7 cellular contexts compared by ENCODE assay signal in genomic region chr14:47901141-47901540, GRCh38.
A peak's percentile ranks its signal among the peaks of the same experiment; 100 is the strongest.
DNase-seq lines count a peak whose midpoint lies in the region; TF ChIP-seq lines count a peak whose summit lies in the region.
"Not testable (repeated sequence)": the region's sequence is repeated elsewhere in the genome, so short reads cannot be mapped to it uniquely, and the experiment has no call there.

No MANE protein-coding gene starts in this region.

- H3K27ac ChIP-seq in HUES64 (ENCODE audit: low read depth, low read length); PC-9; endodermal cell (ENCODE audit: low read depth, low read length): not testable (repeated sequence)

- H4K20me1 ChIP-seq in PC-9 (ENCODE audit: insufficient read depth) = not testable (repeated sequence)

- not testable (repeated sequence) for H3K4me1 ChIP-seq in HUES64 (ENCODE audit: insufficient read depth, low read length); PC-9 (replicated peaks; ENCODE audit: insufficient read depth); endodermal cell (ENCODE audit: control insufficient read depth, insufficient read depth, low read length); iPS-15b (ENCODE audit: control insufficient read depth, insufficient read depth, low read length)

- not testable (repeated sequence) for H3K9me3 ChIP-seq in HUES64 (ENCODE audit: insufficient read depth, low read depth, low read length); PC-9 (ENCODE audit: insufficient read depth, low read depth); endodermal cell (ENCODE audit: control insufficient read depth, low read length); iPS-15b (ENCODE audit: control insufficient read depth, insufficient read depth, low read length)

- H3K27ac Mint-ChIP-seq in endodermal cell (peak overlapping the region; percentile 100), osteocyte (ENCODE audit: unreplicated experiment) (peak overlapping the region; percentile 95)

- peaks cover 13% of the 10 kb centered on the region for H3K36me3 Mint-ChIP-seq in endodermal cell (ENCODE audit: low read depth)
- not testable (repeated sequence) for H3K36me3 Mint-ChIP-seq in osteocyte (ENCODE audit: unreplicated experiment)

- peaks cover 11% of the 10 kb centered on the region for H3K9me3 Mint-ChIP-seq in endodermal cell
- H3K9me3 Mint-ChIP-seq in osteocyte (ENCODE audit: unreplicated experiment) = not testable (repeated sequence)

- H3K4me3 ChIP-seq in HUES64 (ENCODE audit: low read length) = peak overlapping the region; percentile 30; the same call in 1 of the 2 replicates
- peak overlapping the region; percentile 54 for H3K4me3 ChIP-seq in PC-9
- not testable (repeated sequence) for H3K4me3 ChIP-seq in endodermal cell (ENCODE audit: low read length)
- peak overlapping the region; percentile 37 for H3K4me3 ChIP-seq in iPS-15b (ENCODE audit: low read depth, low read length)

- H3K4me1 Mint-ChIP-seq in endodermal cell = not testable (repeated sequence)
- H3K4me1 Mint-ChIP-seq in osteocyte (ENCODE audit: unreplicated experiment) = peaks cover 10% of the 10 kb centered on the region

- H3K9me2 ChIP-seq in PC-9 (ENCODE audit: insufficient read depth) = not testable (repeated sequence)

- peak overlapping the region; percentile 71; the same call in 1 of the 2 replicates for H2AFZ ChIP-seq in PC-9

- not testable (repeated sequence) for H3F3A ChIP-seq in PC-9 (ENCODE audit: insufficient read depth, low read depth)

- not testable (repeated sequence) for BruUV-seq in PC-9 (replicated peaks; lab: Mats Ljungman, UMichigan)

- not testable (repeated sequence) for H3K36me3 ChIP-seq in HUES64 (ENCODE audit: insufficient read depth, low read length); PC-9 (ENCODE audit: low read depth); endodermal cell (ENCODE audit: control insufficient read depth, insufficient read depth, low read length); iPS-15b (ENCODE audit: control insufficient read depth, insufficient read depth, low read length)

- POLR2A ChIA-PET in PC-9 (lab: Charles Lee; ENCODE audit: unreplicated experiment) = not testable (repeated sequence)

- DNase-seq in DMS53 (lab: John Stamatoyannopoulos, UW) (peak; percentile 5), NCI-H748 (lab: John Stamatoyannopoulos, UW; ENCODE audit: unreplicated experiment) (peak; percentile 43)
- DNase-seq in PC-9; endodermal cell; osteocyte (ENCODE audit: extremely low spot score, unreplicated experiment): not testable (repeated sequence)

- intact Hi-C loops in PC-9 (cut with micrococcal nuclease; ENCODE audit: unreplicated experiment) = not testable (repeated sequence)

- not testable (repeated sequence) for H3K79me2 ChIP-seq in PC-9 (ENCODE audit: low read depth)

- not testable (repeated sequence) for H3K9ac ChIP-seq in HUES64 (ENCODE audit: low read depth, low read length); endodermal cell (ENCODE audit: extremely low read depth, low read length, poor library complexity, severe bottlenecking); iPS-15b (ENCODE audit: low read depth, low read length)

- CTCF ChIA-PET in PC-9 (lab: Charles Lee) = not testable (repeated sequence)

- H3K4me2 ChIP-seq in PC-9 = peak overlapping the region; percentile 68

- TF ChIP-seq CTCF in PC-9 (conservative IDR thresholded peaks at IDR 0.05); endodermal cell (conservative IDR thresholded peaks at IDR 0.05); osteocyte (IDR thresholded peaks at IDR 0.05): not testable (repeated sequence)

- 97% methylated on average over 24 of the region's 25 CpGs for WGBS in HUES64
- 92 to 100% methylated on average over 11 to 21 of the region's 25 CpGs for WGBS in endodermal cell (ENCODE audit: insufficient coverage in 1 of 2, insufficient read length in 1 of 2), 2 experiments

- not testable (repeated sequence) for H3K27me3 ChIP-seq in HUES64 (ENCODE audit: insufficient read depth, low read length); PC-9 (ENCODE audit: insufficient read depth, low read depth); endodermal cell (ENCODE audit: control insufficient read depth, insufficient read depth, low read length, poor library complexity, severe bottlenecking); iPS-15b (ENCODE audit: control insufficient read depth, insufficient read depth, low read length)

- H3K4me3 Mint-ChIP-seq in endodermal cell = peak overlapping the region; percentile 91
- H3K4me3 Mint-ChIP-seq in osteocyte (ENCODE audit: unreplicated experiment) = peak overlapping the region; percentile 89

- not testable (repeated sequence) for H3K27me3 Mint-ChIP-seq in endodermal cell (ENCODE audit: insufficient read depth); osteocyte (ENCODE audit: unreplicated experiment)
